In genomic region chr10:63153868-63154545, GRCh38 we compare ENCODE assay signal across 6 cellular contexts. TPM values are rescaled to one million over a fixed set of nuclear protein-coding genes. Genes with fewer than 3 reads are reported as not detected.
DNase-seq lines count a peak whose midpoint lies in the region; ATAC-seq, FAIRE-seq and TF ChIP-seq lines count a peak whose summit lies in the region.
"Not testable (repeated sequence)": the region's sequence is repeated elsewhere in the genome, so short reads cannot be mapped to it uniquely, and the experiment has no call there.

No MANE protein-coding gene starts in this region.

- not testable (repeated sequence) for TF ChIP-seq RAD21 in IMR-90 (IDR thresholded peaks at IDR 0.05; ENCODE audit: low read length); K562 (CRISPR knock-in tag; conservative IDR thresholded peaks at IDR 0.05 in 1 of 2, IDR thresholded peaks at IDR 0.05 in 1 of 2)

- H4K5ac ChIP-seq in IMR-90 (ENCODE audit: low read depth, low read length) = not testable (repeated sequence)

- not testable (repeated sequence) for H3K9ac ChIP-seq in IMR-90 (ENCODE audit: low read depth, low read length); K562 (ENCODE audit: insufficient read depth in 1 of 2, low read depth in 2 of 2, low read length in 2 of 2)

- not testable (repeated sequence) for H3K27ac ChIP-seq in IMR-90 (ENCODE audit: insufficient read depth, low read length); K562 (ENCODE audit: extremely low read depth, low read depth, low read length)
- peak overlapping the region; percentile 8 to 52 (median 49) for H3K27ac ChIP-seq in esophagus muscularis mucosa (replicated peaks in 1 of 4)
- peak overlapping the region; percentile 43 to 81 (median 74) for H3K27ac ChIP-seq in transverse colon

- TF ChIP-seq POLR2A in IMR-90 (IDR thresholded peaks at IDR 0.05; ENCODE audit: low read depth, low read length); K562 (conservative IDR thresholded peaks at IDR 0.05); esophagus muscularis mucosa (IDR thresholded peaks at IDR 0.05; ENCODE audit: low read depth); transverse colon (IDR thresholded peaks at IDR 0.05): not testable (repeated sequence)

- H3K79me2 ChIP-seq in K562 (ENCODE audit: control insufficient read depth, insufficient read depth, low read length) = not testable (repeated sequence)

- H2AK5ac ChIP-seq in IMR-90 (ENCODE audit: low read depth, low read length) = not testable (repeated sequence)

- not testable (repeated sequence) for FAIRE-seq in K562 (lab: Jason Lieb, UNC)

- not testable (repeated sequence) for H2BK20ac ChIP-seq in IMR-90 (ENCODE audit: low read depth, low read length)

- H3K4me2 ChIP-seq in IMR-90 (ENCODE audit: low read depth, low read length); K562 (ENCODE audit: insufficient read depth, low read length): not testable (repeated sequence)

- H4K91ac ChIP-seq in IMR-90 (ENCODE audit: insufficient read depth, low read depth, low read length) = not testable (repeated sequence)

- H3K18ac ChIP-seq in IMR-90 (ENCODE audit: low read depth, low read length) = not testable (repeated sequence)

- 86% methylated on average over 1 of the region's 9 CpGs; no CpG with 5 or more reads in 1 of the 2 experiments for WGBS in IMR-90 (ENCODE audit: extremely low coverage in 2 of 2, insufficient read length in 1 of 2), 2 experiments
- 91% methylated on average over 9 of the region's 9 CpGs for WGBS in K562 (ENCODE audit: insufficient coverage, low coverage, missing lambda C conversion rate)
- 73% methylated on average over 9 of the region's 9 CpGs for WGBS in esophagus muscularis mucosa
- 84 to 86% methylated on average over 9 of the region's 9 CpGs for WGBS in transverse colon (ENCODE audit: low coverage in 1 of 2), 2 donors

- not testable (repeated sequence) for H3K14ac ChIP-seq in IMR-90 (replicated peaks; ENCODE audit: low read depth, low read length)

- H4K20me1 ChIP-seq in IMR-90 (ENCODE audit: insufficient read depth, low read length) = peaks cover 31% of the 10 kb centered on the region; the same call in 1 of the 2 replicates
- H4K20me1 ChIP-seq in K562 (replicated peaks; ENCODE audit: control insufficient read depth, insufficient read depth, low read length) = not testable (repeated sequence)

- not testable (repeated sequence) for H2BK5ac ChIP-seq in IMR-90 (ENCODE audit: low read depth, low read length, poor library complexity, severe bottlenecking)

- dilution Hi-C loops in IMR-90 (cut with HindIII; ENCODE audit: low sequenced_read_pairs, unreplicated experiment) = loop anchor here (25.0 kb wide), 2 partner anchors 542 to 558 kb away; no protein-coding TSS in a partner anchor

- ATAC-seq in IMR-90 (ENCODE audit: low read depth); K562: not testable (repeated sequence)

- not testable (repeated sequence) for H3K23ac ChIP-seq in IMR-90 (ENCODE audit: low read depth, low read length)

- H3K4me3 ChIP-seq in IMR-90 (ENCODE audit: insufficient read depth, low read depth, low read length); K562; esophagus muscularis mucosa; fibroblast of the aortic adventitia (ENCODE audit: low read depth, low read length); transverse colon: not testable (repeated sequence)

- H3K56ac ChIP-seq in IMR-90 (ENCODE audit: extremely low read depth, insufficient read depth, low read length) = not testable (repeated sequence)

- CTCF ChIA-PET in IMR-90 (lab: Yijun Ruan, JAX) = interaction anchor here (0.6 kb wide), 1 partner anchor 462 kb away, joined by 3 read pairs; no protein-coding TSS in a partner anchor
- CTCF ChIA-PET in K562 (lab: Yijun Ruan, JAX; ENCODE audit: low intra/inter-chr PET ratio) = not testable (repeated sequence)

- intact Hi-C loops in IMR-90 (cut with micrococcal nuclease) = not testable (repeated sequence)
- intact Hi-C loops in K562 (cut with micrococcal nuclease) = loop anchor here (10.0 kb wide), 1 partner anchor 419 kb away; no protein-coding TSS in a partner anchor
- intact Hi-C loops in esophagus muscularis mucosa (cut with DNase I) = loop anchor here (10.0 kb wide), 1 partner anchor 69 kb away; no protein-coding TSS in a partner anchor
- intact Hi-C loops in transverse colon (cut with DNase I; ENCODE audit: low total_unique reads) = loop anchor here (10.0 kb wide), 1 partner anchor 349 kb away; the partner anchor contains the start of gene ADO

- TSS peak; percentile 89 for BruUV-seq in IMR-90 (replicated peaks; lab: Mats Ljungman, UMichigan)
- TSS peak; percentile 20 for BruUV-seq in K562 (replicated peaks; lab: Mats Ljungman, UMichigan)

- in situ Hi-C loops in IMR-90 (cut with MboI; ENCODE audit: low sequenced_read_pairs) (loop anchor here (10.0 kb wide), 3 partner anchors 339 to 719 kb away; partner anchors contain the start of gene EGR2), K562 (cut with MboI) (loop anchor here (10.0 kb wide), 1 partner anchor 539 kb away; no protein-coding TSS in a partner anchor), transverse colon (cut with MboI; ENCODE audit: low pct_ligation_motif_present in 1 of 4, low pct_unique_long_range_greater_than_20kb in 1 of 4, low sequenced_read_pairs in 3 of 4) (loop anchor here in 2 of 4 donors (25.0 kb wide), 1 partner anchor 342 kb away; the partner anchor contains the start of genes ADO (in 2 of the 2) and EGR2 (in 2 of the 2))

- not testable (repeated sequence) for H2BK15ac ChIP-seq in IMR-90 (ENCODE audit: low read depth, low read length)

- not testable (repeated sequence) for H4K8ac ChIP-seq in IMR-90 (ENCODE audit: low read depth in 2 of 2, low read length in 2 of 2)

- H3K36me3 ChIP-seq in IMR-90 (ENCODE audit: control insufficient read depth, insufficient read depth, low read length) = peaks cover 15% of the 10 kb centered on the region
- H3K36me3 ChIP-seq in K562 (ENCODE audit: control insufficient read depth, insufficient read depth, low read length) = peaks cover 40% of the 10 kb centered on the region; the same call in 1 of the 3 replicates
- H3K36me3 ChIP-seq in esophagus muscularis mucosa = peaks cover 5 to 44% (median 22%) of the 10 kb centered on the region in 4 donors
- H3K36me3 ChIP-seq in transverse colon = not testable (repeated sequence)

- H3K79me1 ChIP-seq in IMR-90 (ENCODE audit: low read depth in 1 of 2, low read length in 2 of 2) = peaks cover 17 to 46% of the 10 kb centered on the region in 2 experiments

- TF ChIP-seq EP300 in K562 (IDR thresholded peaks at IDR 0.05; ENCODE audit: low read length); esophagus muscularis mucosa (IDR thresholded peaks at IDR 0.05); transverse colon (IDR thresholded peaks at IDR 0.05; ENCODE audit: low read depth): not testable (repeated sequence)

- not testable (repeated sequence) for TF ChIP-seq CTCF in IMR-90 (conservative IDR thresholded peaks at IDR 0.05; ENCODE audit: low read depth, low read length); K562 (IDR thresholded peaks at IDR 0.05 in 2 of 3, conservative IDR thresholded peaks at IDR 0.05 in 1 of 3; ENCODE audit: insufficient read depth in 2 of 3, low read depth in 1 of 3, low read length in 3 of 3); esophagus muscularis mucosa (IDR thresholded peaks at IDR 0.05); fibroblast of the aortic adventitia (IDR thresholded peaks at IDR 0.05; ENCODE audit: insufficient read depth, low read length); transverse colon (IDR thresholded peaks at IDR 0.05)

- DNase-seq in IMR-90; K562 (ENCODE audit: extremely low read depth in 1 of 4, low spot score in 3 of 4); esophagus muscularis mucosa (ENCODE audit: extremely low spot score); transverse colon: not testable (repeated sequence)
- DNase-seq in fibroblast of the aortic adventitia (ENCODE audit: low read depth) = peak; percentile 64
- DNase-seq in mucosa of gallbladder (ENCODE audit: low spot score) = peak; percentile 32

- H2AFZ ChIP-seq in IMR-90 (replicated peaks; ENCODE audit: low read length, poor library complexity); K562 (ENCODE audit: low read depth, low read length): not testable (repeated sequence)

- not testable (repeated sequence) for H3K4ac ChIP-seq in IMR-90 (ENCODE audit: low read depth, low read length)

- H3K27me3 ChIP-seq in IMR-90 (ENCODE audit: control insufficient read depth, insufficient read depth, low read length); K562 (ENCODE audit: control insufficient read depth in 2 of 2, insufficient read depth in 2 of 2, low read length in 2 of 2); esophagus muscularis mucosa; transverse colon: not testable (repeated sequence)

- not testable (repeated sequence) for H3K9me3 ChIP-seq in IMR-90 (ENCODE audit: control insufficient read depth, insufficient read depth, low read length); K562 (replicated peaks; ENCODE audit: control insufficient read depth, insufficient read depth, low read depth, low read length); esophagus muscularis mucosa; transverse colon

- not testable (repeated sequence) for H3K4me1 ChIP-seq in IMR-90 (ENCODE audit: control insufficient read depth, insufficient read depth, low read length); K562 (replicated peaks in 1 of 2; ENCODE audit: control insufficient read depth in 2 of 2, insufficient read depth in 2 of 2, low read length in 2 of 2)
- peaks cover 0 to 27% (median 23%) of the 10 kb centered on the region in 4 donors for H3K4me1 ChIP-seq in esophagus muscularis mucosa
- H3K4me1 ChIP-seq in transverse colon = peaks cover 16 to 30% (median 18%) of the 10 kb centered on the region in 4 donors

- not testable (repeated sequence) for H2BK120ac ChIP-seq in IMR-90 (ENCODE audit: low read depth, low read length)

- H3K9me1 ChIP-seq in IMR-90 (ENCODE audit: insufficient read depth, low read length); K562 (ENCODE audit: control insufficient read depth, insufficient read depth, low read length): not testable (repeated sequence)

- POLR2A ChIA-PET in IMR-90 (lab: Charles Lee; ENCODE audit: unreplicated experiment); K562 (lab: Yijun Ruan, JAX): not testable (repeated sequence)

- not testable (repeated sequence) for H2AK9ac ChIP-seq in IMR-90 (replicated peaks; ENCODE audit: low read depth, low read length, poor library complexity)

RNA-seq across cellular contexts. Expression of gene NRBF2, which starts 20.9 kb away (rescaled TPM):
- total RNA-seq in IMR-90 (2012; rRNA removed) (19.9 and 26.9 TPM in 2 replicates), K562 (2014; rRNA removed) (20.2 and 20.8 TPM in 2 replicates), K562 (2014; rRNA removed; fragmentation: Illumina TruSeq; extraction: Trizol) (29.7 and 34.1 TPM in 2 replicates), K562 (2015; rRNA removed; fragmentation: Illumina TruSeq; extraction: Trizol) (30.5 and 32.1 TPM in 2 replicates), K562 (2021) (22.1 and 23.8 TPM in 2 replicates), esophagus muscularis mucosa (10 to 100 TPM in 3 of 4 donors, 1 to 10 TPM in 1; 9.6 to 16.7 (median 11.7) TPM), fibroblast of the aortic adventitia (ENCODE audit: low replicate concordance) (16.6 and 26.6 TPM in 2 replicates), mucosa of gallbladder (15.0 TPM), transverse colon (10 to 100 TPM in 3 of 4 donors, 1 to 10 TPM in 1; 1.4 to 21.3 (median 17.6) TPM)
- polyA plus RNA-seq in IMR-90 (2012; rRNA removed) (18.1 and 20.6 TPM in 2 replicates), K562 (2011; rRNA removed) (26.5 and 30.5 TPM in 2 replicates), K562 (2014; fragmentation: Illumina TruSeq; extraction: Trizol) (27.9 and 33.5 TPM in 2 replicates), K562 (2014; fragmentation: Nextera tagmentation; extraction: Ambion mirVana) (10 to 100 TPM; 38.1 to 52.1 TPM), K562 (2014; rRNA removed) (24.7 and 25.3 TPM in 2 replicates)
- polyA plus RNA-seq in IMR-90 (2012; cell fraction: cytosol; rRNA removed) = 4.8 and 6.7 TPM in 2 replicates
- 1.7 and 7.1 TPM in 2 replicates for polyA plus RNA-seq in IMR-90 (2012; cell fraction: nucleus; rRNA removed; ENCODE audit: low replicate concordance)
- total RNA-seq in K562 (2011; cell fraction: chromatin; rRNA removed; ENCODE audit: low replicate concordance) = 7.5 and 15.7 TPM in 2 replicates
- 7.6 and 9.2 TPM in 2 replicates for total RNA-seq in K562 (2011; cell fraction: nucleolus; rRNA removed)
- 6.8 and 7.9 TPM in 2 replicates for total RNA-seq in K562 (2011; cell fraction: nucleoplasm; rRNA removed)
- 8.0 and 11.5 TPM in 2 replicates for polyA plus RNA-seq in K562 (2011; cell fraction: cytosol; rRNA removed)
- 5.8 and 9.5 TPM in 2 replicates for polyA plus RNA-seq in K562 (2011; cell fraction: nucleus; rRNA removed)
- polyA plus RNA-seq in K562 (2012) = 25.5 and 27.5 TPM in 2 replicates
- polyA minus RNA-seq in K562 (2011; rRNA and poly(A)+ RNA removed) = 15.8 and 20.3 TPM in 2 replicates
- polyA minus RNA-seq in K562 (2011; cell fraction: cytosol; rRNA and poly(A)+ RNA removed) = 8.4 and 12.0 TPM in 2 replicates
- 4.4 and 7.7 TPM in 2 replicates for polyA minus RNA-seq in K562 (2011; cell fraction: nucleus; rRNA and poly(A)+ RNA removed)
